ENCODE assay signal across 24 cellular contexts in genomic region chr15:95605098-95605497, GRCh38.
"Had no signal": no experiment of that assay in that cellular context is flagged by ENCODE, and none has a peak within 500 bp of the region (broad histone marks: within the 10 kb centered on the region; RNA-seq: fewer than 3 reads in every experiment).

No MANE protein-coding gene starts in this region.

- H3K27me3 ChIP-seq: right atrium auricular region had no signal

- H3K27ac ChIP-seq: WERI-Rb-1 had no signal

- H3K9me3 ChIP-seq: right atrium auricular region, thoracic aorta had no signal

- H3K36me3 ChIP-seq: right atrium auricular region, thoracic aorta, WERI-Rb-1 had no signal

- DNase-seq: activated CD4-positive, alpha-beta memory T cell treated with anti-CD3 and anti-CD28 coated beads, Interleukin-2, amount 10 ng/mL, durations not matched to agents 7 days and 5 days; activated CD4-positive, alpha-beta T cell treated with anti-CD3 and anti-CD28 coated beads for 48 hours; activated CD8-positive, alpha-beta memory T cell treated with anti-CD3 and anti-CD28 coated beads, Interleukin-2, amount 50 U/mL, for 48 hours; activated gamma-delta T cell; activated naive CD4-positive, alpha-beta T cell treated with anti-CD3 and anti-CD28 coated beads, Interleukin-2, amount 10 ng/mL, durations not matched to agents 7 days and 5 days; activated naive CD8-positive, alpha-beta T cell treated with anti-CD3 and anti-CD28 coated beads, Interleukin-2, amount 10 ng/mL, durations not matched to agents 7 days and 5 days; activated T-cell treated with anti-CD3 and anti-CD28 coated beads, Interleukin-2, amount 50 U/mL, for 24 hours; cerebellar nuclear complex; dorsolateral prefrontal cortex; effector memory CD4-positive, alpha-beta T cell; erythroblast; islet precursor cell; left ventricle myocardium superior; naive B cell; stimulated activated CD4-positive, alpha-beta T cell treated with anti-CD3 and anti-CD28 coated beads, Interleukin-12 subunit alpha, Interleukin-12 subunit beta, amount 100 ng/mL, for 4 hours; stimulated activated CD4-positive, alpha-beta T cell treated with anti-CD3 and anti-CD28 coated beads, Interleukin-4, amount 100 ng/mL, for 1 hour; stimulated activated naive CD8-positive, alpha-beta T cell treated with anti-CD3 and anti-CD28 coated beads, Interleukin-15, Interleukin-2, amounts not matched to agents 100 U/mL and 50 U/mL, for 24 hours; T-helper 17 cell; T1000; WERI-Rb-1 had no signal

- H3K4me3 ChIP-seq: coronary artery, dorsolateral prefrontal cortex, right atrium auricular region, thoracic aorta had no signal

- ATAC-seq: activated CD4-positive, CD25-positive, alpha-beta regulatory T cell treated with anti-CD3 and anti-CD28 coated beads, Interleukin-2, amount 50 U/mL, for 24 hours; stimulated activated naive CD8-positive, alpha-beta T cell treated with anti-CD3 and anti-CD28 coated beads, Interleukin-15, Interleukin-2, amounts not matched to agents 100 U/mL and 50 U/mL, for 24 hours; T-helper 17 cell had no signal
